Comparison of ENCODE assay signal across 8 cellular contexts in the genomic region with DNA sequence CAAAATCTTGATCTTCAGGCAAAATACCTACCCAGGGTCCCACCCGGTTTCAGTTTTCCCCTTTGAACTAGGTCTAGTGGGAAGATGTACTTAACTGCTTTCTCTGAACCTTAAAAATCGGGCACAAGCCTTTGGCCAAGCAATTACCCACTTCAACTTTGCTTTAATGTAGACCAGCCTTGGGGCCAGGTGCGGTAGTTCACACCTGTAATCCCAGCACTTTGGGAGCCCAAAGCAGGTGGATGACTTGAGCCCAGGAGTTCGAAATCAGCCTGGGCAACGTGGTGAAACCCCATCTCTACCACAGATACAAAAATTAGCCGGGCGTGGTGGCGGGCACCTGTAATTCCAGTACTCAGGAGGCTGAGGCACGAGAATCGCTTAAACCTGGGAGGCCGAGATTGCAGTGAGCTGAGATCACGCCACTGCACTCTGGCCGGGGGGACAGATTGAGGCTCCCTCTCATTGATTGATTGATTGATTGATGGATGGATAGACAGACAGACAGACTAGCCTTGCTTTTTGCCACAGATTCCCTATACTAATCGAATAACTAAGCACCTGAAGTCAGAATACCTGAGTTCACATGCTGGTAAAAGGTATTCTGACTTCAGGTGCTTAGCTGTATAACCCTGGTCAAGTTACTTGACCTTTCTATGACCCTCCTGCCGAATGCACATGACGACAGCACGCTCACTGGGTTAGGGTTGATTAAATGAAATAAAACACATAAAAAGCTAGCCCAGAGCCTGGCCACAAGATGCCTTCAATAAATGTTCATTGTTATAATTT. TPM values are rescaled to one million over a fixed set of nuclear protein-coding genes. Genes with fewer than 3 reads are reported as not detected.
DNase-seq lines count a peak whose midpoint lies in the region; ATAC-seq and TF ChIP-seq lines count a peak whose summit lies in the region.

No MANE protein-coding gene starts in this region.

- H3K27ac ChIP-seq in Karpas-422 (ENCODE audit: low read length) (no peak overlapping the region), cingulate gyrus (ENCODE audit: low read depth, low read length) (peak overlapping the region; percentile 90)

- no peaks in the 10 kb centered on the region for H3K9me2 ChIP-seq in Karpas-422 (replicated peaks; ENCODE audit: insufficient read depth, low read length)

- peaks cover 30% of the 10 kb centered on the region for H3K4me1 ChIP-seq in Karpas-422 (ENCODE audit: low read length)

- H3K4me3 ChIP-seq in AG10803 (ENCODE audit: low read length) (peak overlapping the region; percentile 84), Karpas-422 (ENCODE audit: low read length) (peak overlapping the region; percentile 83)

- no peaks in the 10 kb centered on the region for H3K79me2 ChIP-seq in Karpas-422 (ENCODE audit: low read length)

- H3K9me3 Mint-ChIP-seq in natural killer cell: no peaks in the 10 kb centered on the region

- H3K27me3 Mint-ChIP-seq in natural killer cell (ENCODE audit: low read depth in 2 of 2): no peaks in the 10 kb centered on the region

- no peaks in the 10 kb centered on the region for H3K9me3 ChIP-seq in Karpas-422 (ENCODE audit: low read length)

- DNase-seq in AG10803 (ENCODE audit: low read depth) (no peak), Karpas-422 (no peak), natural killer cell (no peak), Ammon's horn (ENCODE audit: low spot score) (no peak), OCI-M1 (lab: John Stamatoyannopoulos, UW) (no peak)
- no peak for DNase-seq in stimulated activated CD4-positive, alpha-beta T cell treated with anti-CD3 and anti-CD28 coated beads, Interleukin-2, amount 100 ng/mL, for 48 hours

- ATAC-seq in natural killer cell: no peak
- no peak for ATAC-seq in activated CD4-positive, CD25-positive, alpha-beta regulatory T cell treated with anti-CD3 and anti-CD28 coated beads, Interleukin-2, amount 50 U/mL, for 24 hours

- peak overlapping the region; percentile 77 to 85 for H3K27ac Mint-ChIP-seq in natural killer cell

- H3K36me3 Mint-ChIP-seq in natural killer cell: no peaks in the 10 kb centered on the region

- H3K4me3 Mint-ChIP-seq in natural killer cell: peak overlapping the region; percentile 94

- no peaks in the 10 kb centered on the region for H3K36me3 ChIP-seq in Karpas-422 (ENCODE audit: insufficient read depth, low read length)

- peak overlapping the region; percentile 73 for H3K9ac ChIP-seq in Karpas-422 (ENCODE audit: low read length)

- peak overlapping the region; percentile 91 for H3K4me2 ChIP-seq in Karpas-422 (ENCODE audit: low read depth, low read length, poor library complexity, severe bottlenecking)

- intact Hi-C loops in natural killer cell (cut with micrococcal nuclease): no loop called here

- no peak for TF ChIP-seq CTCF in AG10803 (conservative IDR thresholded peaks at IDR 0.05; ENCODE audit: low read length)
- no peak for TF ChIP-seq CTCF in natural killer cell (IDR thresholded peaks at IDR 0.05)

- H4K20me1 ChIP-seq in Karpas-422 (ENCODE audit: insufficient read depth, low read depth, low read length): no peaks in the 10 kb centered on the region

- H3K4me1 Mint-ChIP-seq in natural killer cell: peaks cover 13 to 23% of the 10 kb centered on the region in 2 donors

- no peak overlapping the region for H2AFZ ChIP-seq in Karpas-422 (ENCODE audit: low read length)

- H3K27me3 ChIP-seq in Karpas-422 (ENCODE audit: low read length): no peaks in the 10 kb centered on the region

RNA-seq across cellular contexts. Expression of gene CLIP1, which starts 1.8 kb away (rescaled TPM):
- total RNA-seq in Karpas-422 (2014; rRNA removed; shearing (Covaris generic); ENCODE audit: low replicate concordance): 16.0 and 18.0 TPM in 2 replicates
- 10 to 100 TPM; 67.1 to 88.5 (median 69.1) TPM for total RNA-seq in natural killer cell
